16 cellular contexts compared by ENCODE assay signal in genomic region chr5:113340537-113340936, GRCh38.
DNase-seq lines count a peak whose midpoint lies in the region; ATAC-seq, FAIRE-seq and TF ChIP-seq lines count a peak whose summit lies in the region.
"Had no signal": no experiment of that assay in that cellular context is flagged by ENCODE, and none has a peak within 500 bp of the region (broad histone marks: within the 10 kb centered on the region; RNA-seq: fewer than 3 reads in every experiment).

No MANE protein-coding gene starts in this region.

- H3F3A ChIP-seq in SK-N-SH (replicated peaks; ENCODE audit: insufficient read depth): no peaks in the 10 kb centered on the region

- H3K27ac ChIP-seq in SK-N-SH (ENCODE audit: low read depth in 2 of 2, low read length in 1 of 2) (no peak overlapping the region), right cardiac atrium (ENCODE audit: low read length) (no peak overlapping the region)
- no peak overlapping the region for H3K27ac ChIP-seq in effector memory CD4-positive, alpha-beta T cell (ENCODE audit: insufficient read depth, low read length, poor library complexity, severe bottlenecking)
- H3K27ac ChIP-seq: prostate gland had no signal

- no peak overlapping the region for H3K4me3 Mint-ChIP-seq in activated CD4-positive, alpha-beta memory T cell treated with anti-CD3 and anti-CD28 coated beads, Interleukin-2, amount 10 ng/mL, durations not matched to agents 7 days and 5 days

- H3K79me2 ChIP-seq in SK-N-SH (ENCODE audit: insufficient read depth): no peaks in the 10 kb centered on the region

- H3K27me3 Mint-ChIP-seq in activated CD4-positive, alpha-beta memory T cell treated with anti-CD3 and anti-CD28 coated beads, Interleukin-2, amount 10 ng/mL, durations not matched to agents 7 days and 5 days: peaks cover 4% of the 10 kb centered on the region

- H3K4me2 ChIP-seq in SK-N-SH: no peak overlapping the region

- no peak overlapping the region for H3K9ac ChIP-seq in SK-N-SH

- H3K9me3 Mint-ChIP-seq in activated CD4-positive, alpha-beta memory T cell treated with anti-CD3 and anti-CD28 coated beads, Interleukin-2, amount 10 ng/mL, durations not matched to agents 7 days and 5 days: no peaks in the 10 kb centered on the region

- WGBS in SK-N-SH (ENCODE audit: low lambda C conversion rate): 42% methylated on average over 7 of the region's 7 CpGs
- 38% methylated on average over 7 of the region's 7 CpGs for WGBS in right cardiac atrium

- TF ChIP-seq CTCF in SK-N-SH (IDR thresholded peaks at IDR 0.05): no peak

- POLR2A ChIA-PET in SK-N-SH (lab: Yijun Ruan, JAX): no interaction called here
- POLR2A ChIA-PET in activated CD4-positive, alpha-beta memory T cell treated with anti-CD3 and anti-CD28 coated beads, Interleukin-2, amount 10 ng/mL, durations not matched to agents 7 days and 5 days (lab: Charles Lee): no interaction called here

- H3K27me3 ChIP-seq in SK-N-SH (ENCODE audit: insufficient read depth) (no peaks in the 10 kb centered on the region), right cardiac atrium (ENCODE audit: control insufficient read depth, insufficient read depth) (no peaks in the 10 kb centered on the region)
- no peaks in the 10 kb centered on the region for H3K27me3 ChIP-seq in effector memory CD4-positive, alpha-beta T cell (replicated peaks; ENCODE audit: control insufficient read depth, insufficient read depth, low read length, poor library complexity, severe bottlenecking)
- H3K27me3 ChIP-seq: tibial nerve had no signal

- H3K4me1 Mint-ChIP-seq in activated CD4-positive, alpha-beta memory T cell treated with anti-CD3 and anti-CD28 coated beads, Interleukin-2, amount 10 ng/mL, durations not matched to agents 7 days and 5 days: peaks cover 7% of the 10 kb centered on the region

- H3K9me2 ChIP-seq in SK-N-SH: no peaks in the 10 kb centered on the region

- CTCF ChIA-PET in SK-N-SH (lab: Yijun Ruan, JAX): interaction anchor here (1.0 to 2.1 kb wide), 3 partner anchors 170 to 298 kb away, joined by 3 to 7 read pairs (median 5); no protein-coding TSS in a partner anchor
- CTCF ChIA-PET in activated CD4-positive, alpha-beta memory T cell treated with anti-CD3 and anti-CD28 coated beads, Interleukin-2, amount 10 ng/mL, durations not matched to agents 7 days and 5 days (lab: Charles Lee): interaction anchor here (0.5 to 1.5 kb wide), 3 partner anchors 41 to 345 kb away, joined by 3 to 5 read pairs (median 4); no protein-coding TSS in a partner anchor

- no peak for FAIRE-seq in H54 (lab: Jason Lieb, UNC)
- FAIRE-seq: endometrium, G401.6 had no signal

- no peak overlapping the region for H3K4me3 ChIP-seq in SK-N-SH (ENCODE audit: low read depth in 2 of 2, low read length in 1 of 2)
- no peak overlapping the region for H3K4me3 ChIP-seq in right cardiac atrium (ENCODE audit: low read length)
- H3K4me3 ChIP-seq in effector memory CD4-positive, alpha-beta T cell (ENCODE audit: insufficient read depth, low read depth, low read length, poor library complexity, severe bottlenecking): no peak overlapping the region
- H3K4me3 ChIP-seq: prostate gland, tibial nerve had no signal

- H2AFZ ChIP-seq in SK-N-SH (ENCODE audit: low read depth): no peak overlapping the region

- TF ChIP-seq RAD21 in SK-N-SH (IDR thresholded peaks at IDR 0.05; ENCODE audit: low read length): 0 out of 2 replicates have a peak, but pooled peaks have one; percentile 12

- intact Hi-C loops in right cardiac atrium (cut with DNase I): no loop called here

- no peaks in the 10 kb centered on the region for H3K9me3 ChIP-seq in SK-N-SH
- H3K9me3 ChIP-seq in right cardiac atrium (ENCODE audit: control insufficient read depth, low read length): no peaks in the 10 kb centered on the region
- no peaks in the 10 kb centered on the region for H3K9me3 ChIP-seq in effector memory CD4-positive, alpha-beta T cell (ENCODE audit: control insufficient read depth, low read length)
- H3K9me3 ChIP-seq: prostate gland, tibial nerve had no signal

- peak; percentile 24 for DNase-seq in Ammon's horn (ENCODE audit: low spot score)
- DNase-seq in H54 (ENCODE audit: insufficient read length, low spot score): peak; percentile 12
- peak; percentile 11 for DNase-seq in SK-N-SH
- DNase-seq in right cardiac atrium: peak; percentile 50 to 78 (median 72)
- DNase-seq in activated CD4-positive, alpha-beta memory T cell treated with anti-CD3 and anti-CD28 coated beads, Interleukin-2, amount 10 ng/mL, durations not matched to agents 7 days and 5 days: no peak
- DNase-seq in effector memory CD4-positive, alpha-beta T cell: no peak
- no peak for DNase-seq in NCI-H1048 (lab: John Stamatoyannopoulos, UW)
- DNase-seq: activated CD4-positive, CD25-positive, alpha-beta regulatory T cell; activated naive CD4-positive, alpha-beta T cell treated with anti-CD3 and anti-CD28 coated beads, Interleukin-2, amount 50 U/mL, for 16 hours; Karpas-422; NCI-H1930 had no signal

- no peak overlapping the region for H3K27ac Mint-ChIP-seq in activated CD4-positive, alpha-beta memory T cell treated with anti-CD3 and anti-CD28 coated beads, Interleukin-2, amount 10 ng/mL, durations not matched to agents 7 days and 5 days

- no peak for TF ChIP-seq EP300 in SK-N-SH (IDR thresholded peaks at IDR 0.05; ENCODE audit: borderline replicate concordance in 1 of 2, low read depth in 1 of 2, low read length in 1 of 2)

- no peak for TF ChIP-seq POLR2A in H54 (IDR thresholded peaks at IDR 0.05; ENCODE audit: low read depth, low read length)

- H3K36me3 Mint-ChIP-seq in activated CD4-positive, alpha-beta memory T cell treated with anti-CD3 and anti-CD28 coated beads, Interleukin-2, amount 10 ng/mL, durations not matched to agents 7 days and 5 days (ENCODE audit: low read depth): no peaks in the 10 kb centered on the region

- ATAC-seq in right cardiac atrium (peak; percentile 63 to 67), GM21717 (IDR thresholded peaks at IDR 0.05; ENCODE audit: unreplicated experiment) (no peak)

- H4K20me1 ChIP-seq in SK-N-SH (ENCODE audit: insufficient read depth): no peaks in the 10 kb centered on the region

- H3K4me1 ChIP-seq in SK-N-SH (ENCODE audit: control insufficient read depth in 1 of 2, insufficient read depth in 2 of 2, low read depth in 1 of 2, low read length in 1 of 2): peaks cover 0 to 18% of the 10 kb centered on the region in 2 experiments; a peak in 2 of 4 replicates
- H3K4me1 ChIP-seq in right cardiac atrium (ENCODE audit: control insufficient read depth, insufficient read depth, low read length): peaks cover 4% of the 10 kb centered on the region
- no peaks in the 10 kb centered on the region for H3K4me1 ChIP-seq in effector memory CD4-positive, alpha-beta T cell (ENCODE audit: control insufficient read depth, insufficient read depth, low read length, poor library complexity, severe bottlenecking)
- H3K4me1 ChIP-seq: prostate gland, tibial nerve had no signal

- H3K36me3 ChIP-seq in SK-N-SH (replicated peaks in 1 of 2; ENCODE audit: control insufficient read depth in 1 of 2, insufficient read depth in 2 of 2, low read length in 1 of 2): no peaks in the 10 kb centered on the region
- H3K36me3 ChIP-seq in effector memory CD4-positive, alpha-beta T cell (ENCODE audit: control insufficient read depth, insufficient read depth, low read length): no peaks in the 10 kb centered on the region
- H3K36me3 ChIP-seq: prostate gland, tibial nerve had no signal

TF ChIP-seq in SK-N-SH, 30 proteins besides CTCF, POLR2A, EP300 and RAD21 (continues in another document):
- TF ChIP-seq PBX3 (IDR thresholded peaks at IDR 0.05) (no peak), SIN3A (IDR thresholded peaks at IDR 0.05; ENCODE audit: borderline replicate concordance, low read depth, low read length) (no peak), TCF12 (IDR thresholded peaks at IDR 0.05) (no peak), EZH2phosphoT487 (IDR thresholded peaks at IDR 0.05; ENCODE audit: borderline replicate concordance, low read depth) (no peak), TEAD4 (IDR thresholded peaks at IDR 0.05; ENCODE audit: borderline replicate concordance, insufficient read depth) (no peak), RFX5 (IDR thresholded peaks at IDR 0.05; ENCODE audit: low read length) (no peak), FOXM1 (IDR thresholded peaks at IDR 0.05; ENCODE audit: low read depth) (no peak), NRF1 (IDR thresholded peaks at IDR 0.05; ENCODE audit: low read depth, low read length) (no peak), RCOR1 (IDR thresholded peaks at IDR 0.05; ENCODE audit: low read length) (no peak), POLR2AphosphoS5 (IDR thresholded peaks at IDR 0.05; ENCODE audit: low read depth, low read length) (no peak), YY1 (IDR thresholded peaks at IDR 0.05; ENCODE audit: low read depth) (no peak), IRF3 (IDR thresholded peaks at IDR 0.05; ENCODE audit: low read depth, low read length) (no peak), MAX (IDR thresholded peaks at IDR 0.05; ENCODE audit: low read depth) (no peak), MXI1 (IDR thresholded peaks at IDR 0.05; ENCODE audit: low read depth, low read length) (no peak; the same call in 1 of the 2 replicates), NFIC (IDR thresholded peaks at IDR 0.05; ENCODE audit: borderline replicate concordance) (no peak), CHD2 (IDR thresholded peaks at IDR 0.05; ENCODE audit: low read length, partially characterized antibody) (no peak)

Comparison
In these comparisons a context has a peak if more than half of its experiments do, and no peak if none do; other contexts are left out.
1. DNase-seq: peak in Ammon's horn (single experiment), H54 (single experiment), SK-N-SH (single experiment) and right cardiac atrium (3 of 3); none in activated CD4-positive, alpha-beta memory T cell treated with anti-CD3 and anti-CD28 coated beads, Interleukin-2, amount 10 ng/mL, durations not matched to agents 7 days and 5 days (single experiment), effector memory CD4-positive, alpha-beta T cell (0 of 3) and NCI-H1048 (single experiment).